Comparison of ENCODE assay signal across 12 cellular contexts in genomic region chr6:87879144-87879861, GRCh38.
DNase-seq lines count a peak whose midpoint lies in the region; ATAC-seq and TF ChIP-seq lines count a peak whose summit lies in the region.
"Had no signal": no experiment of that assay in that cellular context is flagged by ENCODE, and none has a peak within 500 bp of the region (broad histone marks: within the 10 kb centered on the region; RNA-seq: fewer than 3 reads in every experiment).

No MANE protein-coding gene starts in this region.

- CTCF ChIA-PET in T-cell (lab: Charles Lee): interaction anchor here in 1 of 2 donors (0.9 kb wide), 1 partner anchor 40 kb away, joined by 3 read pairs; no protein-coding TSS in a partner anchor

- H3K36me3 Mint-ChIP-seq in T-cell: no peaks in the 10 kb centered on the region

- no peak overlapping the region for H3K4me3 ChIP-seq in coronary artery

- POLR2A ChIA-PET in T-cell (lab: Charles Lee): no interaction called here

- no peak overlapping the region for H3K4me3 Mint-ChIP-seq in T-cell
- H3K4me3 Mint-ChIP-seq: natural killer cell treated with Interleukin-12 subunit alpha and Interleukin-12 subunit beta and Interleukin-15 and Interleukin-18, amount 100 ng/mL, for 72 hours had no signal

- peaks cover 30 to 40% of the 10 kb centered on the region in 2 donors for H3K27me3 Mint-ChIP-seq in T-cell

- ATAC-seq in HG02884 (IDR thresholded peaks at IDR 0.05; ENCODE audit: unreplicated experiment) (peak; percentile 53), T-cell (replicated peaks in 1 of 4) (no peak)
- ATAC-seq: natural killer cell treated with Interleukin-12 subunit alpha and Interleukin-12 subunit beta and Interleukin-15 and Interleukin-18, amount 100 ng/mL, for 72 hours had no signal

- TF ChIP-seq CTCF in coronary artery (IDR thresholded peaks at IDR 0.05): no peak

- no peak overlapping the region for H3K27ac ChIP-seq in coronary artery
- H3K27ac ChIP-seq: HL-60 had no signal

- peaks cover 0 to 3% (median 0%) of the 10 kb centered on the region in 3 donors for H3K9me3 Mint-ChIP-seq in T-cell
- H3K9me3 Mint-ChIP-seq: natural killer cell treated with Interleukin-12 subunit alpha and Interleukin-12 subunit beta and Interleukin-15 and Interleukin-18, amount 100 ng/mL, for 72 hours had no signal

- no peaks in the 10 kb centered on the region for H3K4me1 Mint-ChIP-seq in T-cell

- DNase-seq in NCI-H446 treated with DMSO at 0.1 percent for 48 hours (lab: John Stamatoyannopoulos, UW) (peak; percentile 5), NCI-H446 (lab: John Stamatoyannopoulos, UW) (no peak), NCI-H69 (lab: John Stamatoyannopoulos, UW) (peak; percentile 98), coronary artery (ENCODE audit: low spot score) (no peak), T-cell (no peak), NCI-H226 (no peak)
- no peak for DNase-seq in activated naive CD4-positive, alpha-beta T cell treated with anti-CD3 and anti-CD28 coated beads, Interleukin-2, amount 50 U/mL, for 16 hours
- DNase-seq: NCI-H2227 treated with DMSO at 0.1 percent for 48 hours; stimulated activated CD4-positive, alpha-beta T cell treated with anti-CD3 and anti-CD28 coated beads, Interleukin-2, amount 100 ng/mL, for 24 hours had no signal

- no peak overlapping the region for H3K27ac Mint-ChIP-seq in T-cell
- H3K27ac Mint-ChIP-seq: natural killer cell treated with Interleukin-12 subunit alpha and Interleukin-12 subunit beta and Interleukin-15 and Interleukin-18, amount 100 ng/mL, for 72 hours had no signal

Comparison
In these comparisons a context has a peak if more than half of its experiments do, and no peak if none do; other contexts are left out.
1. DNase-seq: peak in NCI-H446 treated with DMSO at 0.1 percent for 48 hours (single experiment) and NCI-H69 (single experiment); none in NCI-H446 (0 of 2), activated naive CD4-positive, alpha-beta T cell treated with anti-CD3 and anti-CD28 coated beads, Interleukin-2, amount 50 U/mL, for 16 hours (single experiment), coronary artery (single experiment), T-cell (0 of 34) and NCI-H226 (single experiment).